Comparison of ENCODE assay signal across 25 cellular contexts in the genomic region with DNA sequence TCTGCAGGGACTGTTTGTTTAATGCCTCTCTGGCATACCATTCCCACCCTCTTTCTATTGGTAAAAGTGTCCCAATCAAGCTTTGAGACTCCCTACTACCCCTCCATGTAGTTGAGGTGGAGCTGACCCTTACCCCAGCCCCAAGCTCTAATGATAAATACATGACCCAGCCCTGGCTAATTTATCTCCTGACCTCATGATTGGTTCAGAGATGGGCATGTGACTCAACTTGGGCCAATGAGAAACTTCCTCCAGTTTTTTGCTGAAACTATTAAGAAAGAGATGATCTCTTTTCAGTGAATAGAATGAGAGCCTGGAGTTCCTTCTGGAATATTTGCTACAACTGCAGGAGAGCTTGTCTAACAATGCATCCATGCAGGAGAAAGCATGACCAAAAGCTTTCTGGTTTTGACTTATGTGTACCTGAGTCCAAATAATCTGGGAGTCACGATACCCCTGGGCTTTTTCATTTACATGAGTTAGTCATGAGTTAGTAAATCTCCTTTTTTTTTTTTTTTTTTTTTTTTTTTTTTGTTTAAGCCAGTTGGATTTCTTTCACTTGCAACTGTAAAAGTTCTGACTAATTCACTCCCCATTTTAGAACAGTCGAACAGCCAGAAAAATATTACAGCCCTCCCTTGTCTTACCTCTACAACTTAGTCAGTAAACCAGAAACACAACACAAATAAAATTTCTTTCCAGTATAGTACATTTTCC.
DNase-seq lines count a peak whose midpoint lies in the region; FAIRE-seq and TF ChIP-seq lines count a peak whose summit lies in the region.
"Had no signal": no experiment of that assay in that cellular context is flagged by ENCODE, and none has a peak within 500 bp of the region (broad histone marks: within the 10 kb centered on the region; RNA-seq: fewer than 3 reads in every experiment).

No MANE protein-coding gene starts in this region.

- H3K4me1 Mint-ChIP-seq in immature natural killer cell, result no peaks in the 10 kb centered on the region
- H3K4me1 Mint-ChIP-seq: CD14-positive monocyte; central memory CD8-positive, alpha-beta T cell; neural crest cell had no signal

- TF ChIP-seq CTCF in astrocyte of the spinal cord (IDR thresholded peaks at IDR 0.05; ENCODE audit: low read depth, low read length), result no peak
- TF ChIP-seq CTCF in keratinocyte (optimal IDR thresholded peaks at IDR 0.05 in 1 of 3, IDR thresholded peaks at IDR 0.05 in 1 of 3, conservative IDR thresholded peaks at IDR 0.05 in 1 of 3; ENCODE audit: extremely low read depth in 1 of 3, insufficient read depth in 2 of 3, low read length in 3 of 3), result no peak

- no peaks in the 10 kb centered on the region for H3K36me3 ChIP-seq in keratinocyte (ENCODE audit: control insufficient read depth in 2 of 2, extremely low read depth in 1 of 2, insufficient read depth in 2 of 2, low read length in 2 of 2)
- H3K36me3 ChIP-seq: HAP-1, left ventricle myocardium inferior had no signal

- H2AFZ ChIP-seq in keratinocyte (ENCODE audit: control insufficient read depth, low read length), result peak overlapping the region; percentile 20

- H3K27ac Mint-ChIP-seq in immature natural killer cell, result no peak overlapping the region
- H3K27ac Mint-ChIP-seq: CD14-positive monocyte; T-helper 1 cell treated with Interleukin-12 subunit alpha and Interleukin-12 subunit beta and Interleukin-4 antibody, amounts not matched to agents 30 μg/mL and 1 μg/mL, for 36 hours had no signal

- peak; percentile 71 for FAIRE-seq in keratinocyte (lab: Jason Lieb, UNC)
- FAIRE-seq: GM12892 had no signal

- no peaks in the 10 kb centered on the region for H4K20me1 ChIP-seq in keratinocyte (ENCODE audit: control insufficient read depth, extremely low read depth, insufficient read depth, low read length)

- H3K27me3 Mint-ChIP-seq in immature natural killer cell (ENCODE audit: low read depth in 3 of 3), result peaks cover 2 to 5% (median 3%) of the 10 kb centered on the region in 3 donors
- H3K27me3 Mint-ChIP-seq: central memory CD8-positive, alpha-beta T cell had no signal

- H3K9ac ChIP-seq in keratinocyte (ENCODE audit: control insufficient read depth, extremely low read depth, insufficient read depth, low read length), result no peak overlapping the region

- no peaks in the 10 kb centered on the region for H3K9me3 ChIP-seq in keratinocyte (ENCODE audit: control insufficient read depth, low read depth, low read length)
- H3K9me3 ChIP-seq: HAP-1 had no signal

- dilution Hi-C loops in keratinocyte (cut with MboI; ENCODE audit: extremely low pct_ligation_motif_present, low sequenced_read_pairs), result no loop called here

- H3K9me3 Mint-ChIP-seq in immature natural killer cell, result no peaks in the 10 kb centered on the region
- H3K9me3 Mint-ChIP-seq: central memory CD8-positive, alpha-beta T cell had no signal

- H3K4me3 ChIP-seq in astrocyte of the spinal cord (ENCODE audit: low read depth, low read length), result no peak overlapping the region
- H3K4me3 ChIP-seq in keratinocyte (ENCODE audit: control insufficient read depth in 2 of 3, extremely low read depth in 1 of 3, insufficient read depth in 2 of 3, low read depth in 1 of 3, low read length in 3 of 3), result no peak overlapping the region
- H3K4me3 ChIP-seq: HAP-1, left ventricle myocardium inferior had no signal

- peaks cover 25% of the 10 kb centered on the region for H3K4me1 ChIP-seq in keratinocyte (ENCODE audit: control insufficient read depth, extremely low read depth, insufficient read depth, low read length)
- H3K4me1 ChIP-seq: HAP-1, left ventricle myocardium inferior had no signal

- DNase-seq in Daoy (ENCODE audit: low read depth) (peak; percentile 4), M059J (ENCODE audit: low read depth) (peak; percentile 62), astrocyte of the spinal cord (ENCODE audit: low read depth, low spot score) (peak; percentile 5), keratinocyte (ENCODE audit: low read depth, low spot score) (peak; percentile 19), immature natural killer cell (no peak), cortex of kidney (lab: John Stamatoyannopoulos, UW) (no peak), EL (no peak), RPMI8226 (no peak)
- DNase-seq: activated CD4-positive, alpha-beta T cell treated with anti-CD3 and anti-CD28 coated beads, Interleukin-2, amount 50 U/mL, for 48 hours; activated gamma-delta T cell treated with Interleukin-2 at 50 U/mL for 16 hours; amniotic stem cell; DMS 273 treated with DMSO at 0.1 percent for 48 hours; effector CD8-positive, alpha-beta T cell; left ventricle myocardium inferior; NCI-H1436 treated with DMSO at 0.1 percent for 48 hours; Right ventricle myocardium superior; stimulated activated CD4-positive, alpha-beta T cell treated with anti-CD3 and anti-CD28 coated beads, Interleukin-2, amount 100 ng/mL, for 24 hours; stimulated activated naive CD4-positive, alpha-beta T cell had no signal

- no peaks in the 10 kb centered on the region for H3K79me2 ChIP-seq in keratinocyte (ENCODE audit: control insufficient read depth, insufficient read depth, low read length)

- peak overlapping the region; percentile 54 for H3K4me2 ChIP-seq in keratinocyte (ENCODE audit: control insufficient read depth, extremely low read depth, insufficient read depth, low read depth, low read length)

- no peaks in the 10 kb centered on the region for H3K9me1 ChIP-seq in keratinocyte (ENCODE audit: control insufficient read depth, extremely low read depth, insufficient read depth, low read length)

- no peaks in the 10 kb centered on the region for H3K27me3 ChIP-seq in keratinocyte (ENCODE audit: control insufficient read depth, extremely low read depth, insufficient read depth, low read length)

- H3K27ac ChIP-seq in keratinocyte (ENCODE audit: control insufficient read depth, insufficient read depth, low read length), result peak overlapping the region; percentile 24
- H3K27ac ChIP-seq: left ventricle myocardium inferior, VCaP had no signal

- no peak overlapping the region for H3K4me3 Mint-ChIP-seq in immature natural killer cell
- H3K4me3 Mint-ChIP-seq: CD14-positive monocyte; central memory CD8-positive, alpha-beta T cell; neural crest cell; T-helper 1 cell treated with Interleukin-12 subunit alpha and Interleukin-12 subunit beta and Interleukin-4 antibody, amounts not matched to agents 30 μg/mL and 1 μg/mL, for 36 hours had no signal

- in situ Hi-C loops in astrocyte of the spinal cord (cut with HindIII; ENCODE audit: low sequenced_read_pairs), result no loop called here

- no peaks in the 10 kb centered on the region for H3K36me3 Mint-ChIP-seq in immature natural killer cell
- H3K36me3 Mint-ChIP-seq: CD14-positive monocyte had no signal

Comparison
In these comparisons a context has a peak if more than half of its experiments do, and no peak if none do; other contexts are left out.
1. DNase-seq: peak in Daoy (single experiment), M059J (single experiment), astrocyte of the spinal cord (single experiment) and keratinocyte (single experiment); none in immature natural killer cell (0 of 3), cortex of kidney (single experiment), EL (single experiment) and RPMI8226 (single experiment).